ENCODE assay signal across 16 cellular contexts in genomic region chr1:21743476-21743875, GRCh38. TPM values are rescaled to one million over a fixed set of nuclear protein-coding genes. Genes with fewer than 3 reads are reported as not detected.
DNase-seq lines count a peak whose midpoint lies in the region; ATAC-seq and TF ChIP-seq lines count a peak whose summit lies in the region.
"Had no signal": no experiment of that assay in that cellular context is flagged by ENCODE, and none has a peak within 500 bp of the region (broad histone marks: within the 10 kb centered on the region; RNA-seq: fewer than 3 reads in every experiment).

No MANE protein-coding gene starts in this region.

- 83 to 100% methylated on average over 1 of the region's 2 CpGs for WGBS in endodermal cell (ENCODE audit: insufficient coverage in 1 of 2, insufficient read length in 1 of 2), 2 experiments

- no peak overlapping the region for H3K4me3 Mint-ChIP-seq in activated CD8-positive, alpha-beta T cell treated with anti-CD3 and anti-CD28 coated beads, Interleukin-2, amount 10 ng/mL, durations not matched to agents 7 days and 5 days
- H3K4me3 Mint-ChIP-seq in activated CD8-positive, alpha-beta T cell treated with anti-CD3 and anti-CD28 coated beads for 36 hours: no peak overlapping the region
- peak overlapping the region; percentile 4 for H3K4me3 Mint-ChIP-seq in activated naive CD8-positive, alpha-beta T cell treated with anti-CD3 and anti-CD28 coated beads, Interleukin-2, amount 10 ng/mL, durations not matched to agents 7 days and 5 days
- no peak overlapping the region for H3K4me3 Mint-ChIP-seq in activated naive CD8-positive, alpha-beta T cell treated with anti-CD3 and anti-CD28 coated beads, Interleukin-2, amount 50 U/mL, for 24 hours
- no peak overlapping the region for H3K4me3 Mint-ChIP-seq in endodermal cell
- H3K4me3 Mint-ChIP-seq: B cell, GM23338 had no signal

- no peak overlapping the region for H2AFZ ChIP-seq in OCI-LY7 (ENCODE audit: low read length)
- H2AFZ ChIP-seq: GM23338 had no signal

- no peak overlapping the region for H3K4me2 ChIP-seq in OCI-LY7 (ENCODE audit: low read length)
- H3K4me2 ChIP-seq: BLaER1 treated with 17β-estradiol and CSF1 and Interleukin-3, amounts not matched to agents 10 nM and 100 nM; GM23338 had no signal

- no peaks in the 10 kb centered on the region for H3K9me3 Mint-ChIP-seq in activated CD8-positive, alpha-beta T cell treated with anti-CD3 and anti-CD28 coated beads, Interleukin-2, amount 10 ng/mL, durations not matched to agents 7 days and 5 days (ENCODE audit: insufficient read depth)
- no peaks in the 10 kb centered on the region for H3K9me3 Mint-ChIP-seq in activated CD8-positive, alpha-beta T cell treated with anti-CD3 and anti-CD28 coated beads for 36 hours
- H3K9me3 Mint-ChIP-seq in activated naive CD8-positive, alpha-beta T cell treated with anti-CD3 and anti-CD28 coated beads, Interleukin-2, amount 10 ng/mL, durations not matched to agents 7 days and 5 days: no peaks in the 10 kb centered on the region
- H3K9me3 Mint-ChIP-seq in activated naive CD8-positive, alpha-beta T cell treated with anti-CD3 and anti-CD28 coated beads, Interleukin-2, amount 50 U/mL, for 24 hours: no peaks in the 10 kb centered on the region
- H3K9me3 Mint-ChIP-seq in endodermal cell: no peaks in the 10 kb centered on the region
- H3K9me3 Mint-ChIP-seq: GM23338 had no signal

- no peaks in the 10 kb centered on the region for H3K27me3 ChIP-seq in endodermal cell (ENCODE audit: control insufficient read depth, insufficient read depth, low read length, poor library complexity, severe bottlenecking)
- H3K27me3 ChIP-seq: BLaER1 treated with 17β-estradiol and CSF1 and Interleukin-3, amounts not matched to agents 10 nM and 100 nM had no signal

- H3K9me2 ChIP-seq in OCI-LY7 (ENCODE audit: insufficient read depth, low read length): no peaks in the 10 kb centered on the region

- no peak overlapping the region for H3K4me3 ChIP-seq in endodermal cell (ENCODE audit: low read length)
- no peak overlapping the region for H3K4me3 ChIP-seq in OCI-LY7 (ENCODE audit: low read depth, low read length, poor library complexity, severe bottlenecking)
- H3K4me3 ChIP-seq: BLaER1 treated with 17β-estradiol and CSF1 and Interleukin-3, amounts not matched to agents 10 nM and 100 nM; GM23338 had no signal

- H3K9ac ChIP-seq in endodermal cell (ENCODE audit: extremely low read depth, low read length, poor library complexity, severe bottlenecking): no peak overlapping the region
- H3K9ac ChIP-seq: BLaER1 treated with 17β-estradiol and CSF1 and Interleukin-3, amounts not matched to agents 10 nM and 100 nM had no signal

- H3K27ac Mint-ChIP-seq in activated CD8-positive, alpha-beta T cell treated with anti-CD3 and anti-CD28 coated beads, Interleukin-2, amount 10 ng/mL, durations not matched to agents 7 days and 5 days: peak overlapping the region; percentile 26
- H3K27ac Mint-ChIP-seq in activated CD8-positive, alpha-beta T cell treated with anti-CD3 and anti-CD28 coated beads for 36 hours: no peak overlapping the region
- H3K27ac Mint-ChIP-seq in activated naive CD8-positive, alpha-beta T cell treated with anti-CD3 and anti-CD28 coated beads, Interleukin-2, amount 10 ng/mL, durations not matched to agents 7 days and 5 days: no peak overlapping the region
- no peak overlapping the region for H3K27ac Mint-ChIP-seq in activated naive CD8-positive, alpha-beta T cell treated with anti-CD3 and anti-CD28 coated beads, Interleukin-2, amount 50 U/mL, for 24 hours
- peak overlapping the region; percentile 23 for H3K27ac Mint-ChIP-seq in endodermal cell
- H3K27ac Mint-ChIP-seq: B cell, GM23338 had no signal

- peaks cover 55% of the 10 kb centered on the region for H3K36me3 ChIP-seq in endodermal cell (ENCODE audit: control insufficient read depth, insufficient read depth, low read length)
- peaks cover 79% of the 10 kb centered on the region for H3K36me3 ChIP-seq in OCI-LY7 (ENCODE audit: insufficient read depth, low read length)

- peaks cover 34% of the 10 kb centered on the region for H3K36me3 Mint-ChIP-seq in activated CD8-positive, alpha-beta T cell treated with anti-CD3 and anti-CD28 coated beads, Interleukin-2, amount 10 ng/mL, durations not matched to agents 7 days and 5 days (ENCODE audit: low read depth)
- H3K36me3 Mint-ChIP-seq in activated CD8-positive, alpha-beta T cell treated with anti-CD3 and anti-CD28 coated beads for 36 hours (ENCODE audit: low read depth): peaks cover 16% of the 10 kb centered on the region
- peaks cover 12% of the 10 kb centered on the region for H3K36me3 Mint-ChIP-seq in activated naive CD8-positive, alpha-beta T cell treated with anti-CD3 and anti-CD28 coated beads, Interleukin-2, amount 10 ng/mL, durations not matched to agents 7 days and 5 days
- H3K36me3 Mint-ChIP-seq in activated naive CD8-positive, alpha-beta T cell treated with anti-CD3 and anti-CD28 coated beads, Interleukin-2, amount 50 U/mL, for 24 hours (ENCODE audit: low read depth): peaks cover 20% of the 10 kb centered on the region
- peaks cover 34% of the 10 kb centered on the region for H3K36me3 Mint-ChIP-seq in endodermal cell (ENCODE audit: low read depth)

- H4K20me1 ChIP-seq in OCI-LY7 (ENCODE audit: insufficient read depth, low read length): no peaks in the 10 kb centered on the region

- BruUV-seq in OCI-LY7 (replicated peaks; lab: Mats Ljungman, UMichigan): no TSS peak

- no peaks in the 10 kb centered on the region for H3K79me2 ChIP-seq in OCI-LY7 (ENCODE audit: insufficient read depth, low read depth, low read length)

- intact Hi-C loops in activated CD8-positive, alpha-beta T cell treated with anti-CD3 and anti-CD28 coated beads for 36 hours (cut with micrococcal nuclease): no loop called here
- intact Hi-C loops in OCI-LY7 (cut with micrococcal nuclease; ENCODE audit: unreplicated experiment): no loop called here

- peaks cover 33% of the 10 kb centered on the region for H3K4me1 Mint-ChIP-seq in activated CD8-positive, alpha-beta T cell treated with anti-CD3 and anti-CD28 coated beads, Interleukin-2, amount 10 ng/mL, durations not matched to agents 7 days and 5 days (ENCODE audit: low read depth)
- peaks cover 20% of the 10 kb centered on the region for H3K4me1 Mint-ChIP-seq in activated CD8-positive, alpha-beta T cell treated with anti-CD3 and anti-CD28 coated beads for 36 hours (ENCODE audit: low read depth)
- peaks cover 24% of the 10 kb centered on the region for H3K4me1 Mint-ChIP-seq in activated naive CD8-positive, alpha-beta T cell treated with anti-CD3 and anti-CD28 coated beads, Interleukin-2, amount 10 ng/mL, durations not matched to agents 7 days and 5 days
- peaks cover 32% of the 10 kb centered on the region for H3K4me1 Mint-ChIP-seq in activated naive CD8-positive, alpha-beta T cell treated with anti-CD3 and anti-CD28 coated beads, Interleukin-2, amount 50 U/mL, for 24 hours
- H3K4me1 Mint-ChIP-seq in endodermal cell: no peaks in the 10 kb centered on the region
- H3K4me1 Mint-ChIP-seq: B cell, GM23338 had no signal

- no peak for DNase-seq in activated CD8-positive, alpha-beta T cell treated with anti-CD3 and anti-CD28 coated beads, Interleukin-2, amount 10 ng/mL, durations not matched to agents 7 days and 5 days
- no peak for DNase-seq in activated CD8-positive, alpha-beta T cell treated with anti-CD3 and anti-CD28 coated beads for 36 hours
- DNase-seq in activated naive CD8-positive, alpha-beta T cell treated with anti-CD3 and anti-CD28 coated beads, Interleukin-2, amount 10 ng/mL, durations not matched to agents 7 days and 5 days: no peak
- DNase-seq in activated naive CD8-positive, alpha-beta T cell treated with anti-CD3 and anti-CD28 coated beads, Interleukin-2, amount 50 U/mL, for 24 hours: no peak
- DNase-seq in endodermal cell (no peak), DMS 273 treated with DMSO at 0.1 percent for 48 hours (lab: John Stamatoyannopoulos, UW) (no peak), OCI-LY7 (ENCODE audit: low spot score) (no peak)
- DNase-seq: Caco-2, DMS153, DMS79, GDM1, HCEC 1CT, IMR-90 had no signal

- H3K4me1 ChIP-seq in endodermal cell (ENCODE audit: control insufficient read depth, insufficient read depth, low read length) (no peaks in the 10 kb centered on the region), OCI-LY7 (ENCODE audit: insufficient read depth, low read length, poor library complexity, severe bottlenecking) (no peaks in the 10 kb centered on the region)
- H3K4me1 ChIP-seq: Caco-2 had no signal

- no peak for TF ChIP-seq CTCF in activated CD8-positive, alpha-beta T cell treated with anti-CD3 and anti-CD28 coated beads for 36 hours (IDR thresholded peaks at IDR 0.05)
- no peak for TF ChIP-seq CTCF in endodermal cell (conservative IDR thresholded peaks at IDR 0.05)
- no peak for TF ChIP-seq CTCF in OCI-LY7 (conservative IDR thresholded peaks at IDR 0.05; ENCODE audit: low read length)

- H3K27ac ChIP-seq in endodermal cell (ENCODE audit: low read depth, low read length) (no peak overlapping the region), OCI-LY7 (ENCODE audit: low read depth, low read length, poor library complexity, severe bottlenecking) (no peak overlapping the region)
- H3K27ac ChIP-seq: BLaER1 treated with 17β-estradiol and CSF1 and Interleukin-3, amounts not matched to agents 10 nM and 100 nM had no signal

- ATAC-seq in activated CD8-positive, alpha-beta T cell treated with anti-CD3 and anti-CD28 coated beads, Interleukin-2, amount 10 ng/mL, durations not matched to agents 7 days and 5 days: peak; percentile 39
- ATAC-seq in activated CD8-positive, alpha-beta T cell treated with anti-CD3 and anti-CD28 coated beads for 36 hours: no peak
- peak; percentile 33 for ATAC-seq in activated naive CD8-positive, alpha-beta T cell treated with anti-CD3 and anti-CD28 coated beads, Interleukin-2, amount 10 ng/mL, durations not matched to agents 7 days and 5 days (ENCODE audit: low read depth)
- ATAC-seq in activated naive CD8-positive, alpha-beta T cell treated with anti-CD3 and anti-CD28 coated beads, Interleukin-2, amount 50 U/mL, for 24 hours: no peak
- ATAC-seq: GM23338 had no signal

- CTCF ChIA-PET in activated CD8-positive, alpha-beta T cell treated with anti-CD3 and anti-CD28 coated beads, Interleukin-2, amount 10 ng/mL, durations not matched to agents 7 days and 5 days (lab: Charles Lee): no interaction called here
- CTCF ChIA-PET in activated CD8-positive, alpha-beta T cell treated with anti-CD3 and anti-CD28 coated beads for 36 hours (lab: Charles Lee): no interaction called here
- CTCF ChIA-PET in OCI-LY7 (lab: Charles Lee; ENCODE audit: unreplicated experiment): no interaction called here

- H3K9me3 ChIP-seq in endodermal cell (ENCODE audit: control insufficient read depth, low read length) (no peaks in the 10 kb centered on the region), OCI-LY7 (ENCODE audit: low read length) (no peaks in the 10 kb centered on the region)
- H3K9me3 ChIP-seq: BLaER1 treated with 17β-estradiol and CSF1 and Interleukin-3, amounts not matched to agents 10 nM and 100 nM; Caco-2 had no signal

- POLR2A ChIA-PET in activated CD8-positive, alpha-beta T cell treated with anti-CD3 and anti-CD28 coated beads, Interleukin-2, amount 10 ng/mL, durations not matched to agents 7 days and 5 days (lab: Charles Lee): no interaction called here
- POLR2A ChIA-PET in activated CD8-positive, alpha-beta T cell treated with anti-CD3 and anti-CD28 coated beads for 36 hours (lab: Charles Lee): interaction anchor here (1.1 kb wide), 1 partner anchor 10 kb away, joined by 3 read pairs; no protein-coding TSS in a partner anchor
- POLR2A ChIA-PET in activated naive CD8-positive, alpha-beta T cell treated with anti-CD3 and anti-CD28 coated beads, Interleukin-2, amount 10 ng/mL, durations not matched to agents 7 days and 5 days (lab: Charles Lee): interaction anchor here (1.1 kb wide), 1 partner anchor 39 kb away, joined by 3 read pairs; the partner anchor contains the start of gene USP48
- POLR2A ChIA-PET in OCI-LY7 (lab: Charles Lee): interaction anchor here (0.6 kb wide), 1 partner anchor 303 kb away, joined by 4 read pairs; no protein-coding TSS in a partner anchor

- H3K27me3 Mint-ChIP-seq in activated CD8-positive, alpha-beta T cell treated with anti-CD3 and anti-CD28 coated beads, Interleukin-2, amount 10 ng/mL, durations not matched to agents 7 days and 5 days (ENCODE audit: low read depth): no peaks in the 10 kb centered on the region
- H3K27me3 Mint-ChIP-seq in activated CD8-positive, alpha-beta T cell treated with anti-CD3 and anti-CD28 coated beads for 36 hours: no peaks in the 10 kb centered on the region
- no peaks in the 10 kb centered on the region for H3K27me3 Mint-ChIP-seq in activated naive CD8-positive, alpha-beta T cell treated with anti-CD3 and anti-CD28 coated beads, Interleukin-2, amount 10 ng/mL, durations not matched to agents 7 days and 5 days
- no peaks in the 10 kb centered on the region for H3K27me3 Mint-ChIP-seq in activated naive CD8-positive, alpha-beta T cell treated with anti-CD3 and anti-CD28 coated beads, Interleukin-2, amount 50 U/mL, for 24 hours
- no peaks in the 10 kb centered on the region for H3K27me3 Mint-ChIP-seq in endodermal cell (ENCODE audit: insufficient read depth)
- H3K27me3 Mint-ChIP-seq: B cell had no signal

RNA-seq across cellular contexts. Expression of gene USP48, which starts 39.5 kb away (rescaled TPM):
- total RNA-seq in activated CD8-positive, alpha-beta T cell treated with anti-CD3 and anti-CD28 coated beads, Interleukin-2, amount 10 ng/mL, durations not matched to agents 7 days and 5 days: 10 to 100 TPM; 71.3 to 74.9 TPM
- total RNA-seq in activated CD8-positive, alpha-beta T cell treated with anti-CD3 and anti-CD28 coated beads for 36 hours: 10 to 100 TPM; 72.1 to 72.4 TPM
- total RNA-seq in activated naive CD8-positive, alpha-beta T cell treated with anti-CD3 and anti-CD28 coated beads, Interleukin-2, amount 10 ng/mL, durations not matched to agents 7 days and 5 days: 10 to 100 TPM; 79.6 to 85.2 TPM
- total RNA-seq in endodermal cell (10 to 100 TPM; 73.8 to 78.6 TPM), OCI-LY7 (2022) (95.7 and 98.3 TPM in 2 replicates)
- 47.3 TPM for polyA plus RNA-seq in endodermal cell (2013, experiment 1 of 2)
- 44.4 TPM for polyA plus RNA-seq in endodermal cell (2013, experiment 2 of 2)
- total RNA-seq in OCI-LY7 (2014; rRNA removed; shearing (Covaris generic)): 45.0 and 56.0 TPM in 2 replicates

Comparison
In these comparisons a context has a peak if more than half of its experiments do, and no peak if none do; other contexts are left out.
1. ATAC-seq: peak in activated CD8-positive, alpha-beta T cell treated with anti-CD3 and anti-CD28 coated beads, Interleukin-2, amount 10 ng/mL, durations not matched to agents 7 days and 5 days (single experiment) and activated naive CD8-positive, alpha-beta T cell treated with anti-CD3 and anti-CD28 coated beads, Interleukin-2, amount 10 ng/mL, durations not matched to agents 7 days and 5 days (single experiment); none in activated CD8-positive, alpha-beta T cell treated with anti-CD3 and anti-CD28 coated beads for 36 hours (single experiment) and activated naive CD8-positive, alpha-beta T cell treated with anti-CD3 and anti-CD28 coated beads, Interleukin-2, amount 50 U/mL, for 24 hours (single experiment).
2. H3K27ac Mint-ChIP-seq: peak in activated CD8-positive, alpha-beta T cell treated with anti-CD3 and anti-CD28 coated beads, Interleukin-2, amount 10 ng/mL, durations not matched to agents 7 days and 5 days (single experiment) and endodermal cell (single experiment); none in activated CD8-positive, alpha-beta T cell treated with anti-CD3 and anti-CD28 coated beads for 36 hours (single experiment), activated naive CD8-positive, alpha-beta T cell treated with anti-CD3 and anti-CD28 coated beads, Interleukin-2, amount 10 ng/mL, durations not matched to agents 7 days and 5 days (single experiment) and activated naive CD8-positive, alpha-beta T cell treated with anti-CD3 and anti-CD28 coated beads, Interleukin-2, amount 50 U/mL, for 24 hours (single experiment).